Comparison of ENCODE assay signal across 14 cellular contexts in the genomic region with DNA sequence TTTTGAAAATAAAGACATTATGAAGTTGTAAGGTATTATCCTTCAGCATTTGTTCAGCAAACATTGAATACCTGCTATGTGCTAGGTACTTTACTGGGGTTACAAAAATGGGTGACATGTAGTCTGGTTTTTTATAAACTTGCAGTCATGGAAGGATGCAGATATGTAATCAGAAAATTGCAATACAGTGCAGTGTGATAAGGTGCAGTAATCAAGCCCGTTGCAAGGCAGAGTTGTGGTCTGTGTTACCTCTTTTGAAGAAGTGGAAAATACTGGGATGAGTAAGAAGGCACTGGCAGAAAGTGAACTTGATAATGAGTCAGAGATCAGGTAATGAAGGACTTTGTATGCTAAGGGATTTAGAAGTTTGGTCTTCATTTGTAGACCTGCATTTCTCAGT. TPM values are rescaled to one million over a fixed set of nuclear protein-coding genes. Genes with fewer than 3 reads are reported as not detected.
DNase-seq lines count a peak whose midpoint lies in the region; ATAC-seq and TF ChIP-seq lines count a peak whose summit lies in the region.
"Had no signal": no experiment of that assay in that cellular context is flagged by ENCODE, and none has a peak within 500 bp of the region (broad histone marks: within the 10 kb centered on the region; RNA-seq: fewer than 3 reads in every experiment).

No MANE protein-coding gene starts in this region.

- H3K27me3 Mint-ChIP-seq in activated CD4-positive, alpha-beta T cell treated with anti-CD3 and anti-CD28 coated beads, Interleukin-2, amount 10 ng/mL, durations not matched to agents 7 days and 5 days: no peaks in the 10 kb centered on the region
- no peaks in the 10 kb centered on the region for H3K27me3 Mint-ChIP-seq in activated naive CD8-positive, alpha-beta T cell treated with anti-CD3 and anti-CD28 coated beads, Interleukin-2, amount 10 ng/mL, durations not matched to agents 7 days and 5 days
- H3K27me3 Mint-ChIP-seq: brain had no signal

- peaks cover 0 to 8% of the 10 kb centered on the region in 2 donors for H3K36me3 ChIP-seq in body of pancreas (replicated peaks in 1 of 2; ENCODE audit: insufficient read depth in 1 of 2, low read depth in 2 of 2)

- intact Hi-C loops in body of pancreas (cut with DNase I): no loop called here

- peaks cover 31% of the 10 kb centered on the region for H3K4me1 Mint-ChIP-seq in activated CD4-positive, alpha-beta T cell treated with anti-CD3 and anti-CD28 coated beads, Interleukin-2, amount 10 ng/mL, durations not matched to agents 7 days and 5 days
- peaks cover 26% of the 10 kb centered on the region for H3K4me1 Mint-ChIP-seq in activated naive CD8-positive, alpha-beta T cell treated with anti-CD3 and anti-CD28 coated beads, Interleukin-2, amount 10 ng/mL, durations not matched to agents 7 days and 5 days

- TF ChIP-seq POLR2A in body of pancreas (IDR thresholded peaks at IDR 0.05): no peak

- WGBS in body of pancreas, 2 donors: 43 to 54% methylated on average over 1 of the region's 1 CpG

- H3K4me3 ChIP-seq in body of pancreas: no peak overlapping the region
- H3K4me3 ChIP-seq: pancreas, testis had no signal

- H3K27ac ChIP-seq in body of pancreas: no peak overlapping the region
- H3K27ac ChIP-seq: pancreas, testis had no signal

- peak; percentile 59 for DNase-seq in activated CD4-positive, alpha-beta T cell treated with anti-CD3 and anti-CD28 coated beads for 48 hours
- no peak for DNase-seq in activated CD4-positive, alpha-beta T cell treated with anti-CD3 and anti-CD28 coated beads, Interleukin-2, amount 10 ng/mL, durations not matched to agents 7 days and 5 days
- DNase-seq in activated naive CD8-positive, alpha-beta T cell treated with anti-CD3 and anti-CD28 coated beads, Interleukin-2, amount 10 ng/mL, durations not matched to agents 7 days and 5 days: no peak
- DNase-seq in stimulated activated CD4-positive, alpha-beta T cell treated with anti-CD3 and anti-CD28 coated beads, Interleukin-2, amount 100 ng/mL, for 4 hours (ENCODE audit: low read depth): peak; percentile 6
- no peak for DNase-seq in body of pancreas
- DNase-seq: activated CD8-positive, alpha-beta memory T cell treated with anti-CD3 and anti-CD28 coated beads for 24 hours; mesendoderm; NCI-H1092 treated with DMSO at 0.1 percent for 48 hours; pancreas; testis had no signal

- ATAC-seq in HG03342 (IDR thresholded peaks at IDR 0.05; ENCODE audit: unreplicated experiment) (peak; percentile 65), body of pancreas (no peak), HG03159 (IDR thresholded peaks at IDR 0.05; ENCODE audit: unreplicated experiment) (no peak), GM18520 (IDR thresholded peaks at IDR 0.05; ENCODE audit: unreplicated experiment) (no peak)
- peak; percentile 60 for ATAC-seq in activated naive CD8-positive, alpha-beta T cell treated with anti-CD3 and anti-CD28 coated beads, Interleukin-2, amount 10 ng/mL, durations not matched to agents 7 days and 5 days (ENCODE audit: low read depth)
- ATAC-seq: pancreas had no signal

- no peaks in the 10 kb centered on the region for H3K27me3 ChIP-seq in body of pancreas
- H3K27me3 ChIP-seq: pancreas, testis had no signal

- H3K36me3 Mint-ChIP-seq in activated CD4-positive, alpha-beta T cell treated with anti-CD3 and anti-CD28 coated beads, Interleukin-2, amount 10 ng/mL, durations not matched to agents 7 days and 5 days (ENCODE audit: low read depth): peaks cover 42% of the 10 kb centered on the region
- peaks cover 25% of the 10 kb centered on the region for H3K36me3 Mint-ChIP-seq in activated naive CD8-positive, alpha-beta T cell treated with anti-CD3 and anti-CD28 coated beads, Interleukin-2, amount 10 ng/mL, durations not matched to agents 7 days and 5 days

- CTCF ChIA-PET in activated CD4-positive, alpha-beta T cell treated with anti-CD3 and anti-CD28 coated beads, Interleukin-2, amount 10 ng/mL, durations not matched to agents 7 days and 5 days (lab: Charles Lee): no interaction called here

- H3K27ac Mint-ChIP-seq in activated CD4-positive, alpha-beta T cell treated with anti-CD3 and anti-CD28 coated beads, Interleukin-2, amount 10 ng/mL, durations not matched to agents 7 days and 5 days: no peak overlapping the region
- H3K27ac Mint-ChIP-seq in activated naive CD8-positive, alpha-beta T cell treated with anti-CD3 and anti-CD28 coated beads, Interleukin-2, amount 10 ng/mL, durations not matched to agents 7 days and 5 days: no peak overlapping the region
- H3K27ac Mint-ChIP-seq: brain had no signal

- H3K9me3 ChIP-seq in body of pancreas: no peaks in the 10 kb centered on the region
- H3K9me3 ChIP-seq: pancreas, testis had no signal

- H3K9me3 Mint-ChIP-seq in activated CD4-positive, alpha-beta T cell treated with anti-CD3 and anti-CD28 coated beads, Interleukin-2, amount 10 ng/mL, durations not matched to agents 7 days and 5 days: no peaks in the 10 kb centered on the region
- no peaks in the 10 kb centered on the region for H3K9me3 Mint-ChIP-seq in activated naive CD8-positive, alpha-beta T cell treated with anti-CD3 and anti-CD28 coated beads, Interleukin-2, amount 10 ng/mL, durations not matched to agents 7 days and 5 days
- H3K9me3 Mint-ChIP-seq: brain had no signal

- no peaks in the 10 kb centered on the region for H3K4me1 ChIP-seq in body of pancreas

- no peak for TF ChIP-seq CTCF in body of pancreas (IDR thresholded peaks at IDR 0.05)

- POLR2A ChIA-PET in activated CD4-positive, alpha-beta T cell treated with anti-CD3 and anti-CD28 coated beads, Interleukin-2, amount 10 ng/mL, durations not matched to agents 7 days and 5 days (lab: Charles Lee): no interaction called here
- POLR2A ChIA-PET in activated naive CD8-positive, alpha-beta T cell treated with anti-CD3 and anti-CD28 coated beads, Interleukin-2, amount 10 ng/mL, durations not matched to agents 7 days and 5 days (lab: Charles Lee): no interaction called here

- no peak overlapping the region for H3K4me3 Mint-ChIP-seq in activated CD4-positive, alpha-beta T cell treated with anti-CD3 and anti-CD28 coated beads, Interleukin-2, amount 10 ng/mL, durations not matched to agents 7 days and 5 days
- H3K4me3 Mint-ChIP-seq in activated naive CD8-positive, alpha-beta T cell treated with anti-CD3 and anti-CD28 coated beads, Interleukin-2, amount 10 ng/mL, durations not matched to agents 7 days and 5 days: no peak overlapping the region
- H3K4me3 Mint-ChIP-seq: brain had no signal

RNA-seq across cellular contexts. Expression of a gene that starts 8.1 kb away (rescaled TPM):
- total RNA-seq in activated CD4-positive, alpha-beta T cell treated with anti-CD3 and anti-CD28 coated beads, Interleukin-2, amount 10 ng/mL, durations not matched to agents 7 days and 5 days: 100 to 1,000 TPM in 1 of 2 experiments, 10 to 100 TPM in 1; 92.6 to 103 TPM
- total RNA-seq in activated naive CD8-positive, alpha-beta T cell treated with anti-CD3 and anti-CD28 coated beads, Interleukin-2, amount 10 ng/mL, durations not matched to agents 7 days and 5 days: 100 to 1,000 TPM in 1 of 2 experiments, 10 to 100 TPM in 1; 93.5 to 101 TPM
- 10 to 100 TPM; 54.2 to 56.7 TPM for total RNA-seq in body of pancreas

RNA-seq across cellular contexts. Expression of a gene that starts 18.5 kb away (rescaled TPM):
- not detected for total RNA-seq in activated CD4-positive, alpha-beta T cell treated with anti-CD3 and anti-CD28 coated beads, Interleukin-2, amount 10 ng/mL, durations not matched to agents 7 days and 5 days
- not detected for total RNA-seq in activated naive CD8-positive, alpha-beta T cell treated with anti-CD3 and anti-CD28 coated beads, Interleukin-2, amount 10 ng/mL, durations not matched to agents 7 days and 5 days
- not detected for total RNA-seq in body of pancreas

Comparison
In these comparisons a context has a peak if more than half of its experiments do, and no peak if none do; other contexts are left out.
1. DNase-seq: peak in activated CD4-positive, alpha-beta T cell treated with anti-CD3 and anti-CD28 coated beads for 48 hours (single experiment) and stimulated activated CD4-positive, alpha-beta T cell treated with anti-CD3 and anti-CD28 coated beads, Interleukin-2, amount 100 ng/mL, for 4 hours (single experiment); none in activated CD4-positive, alpha-beta T cell treated with anti-CD3 and anti-CD28 coated beads, Interleukin-2, amount 10 ng/mL, durations not matched to agents 7 days and 5 days (single experiment), activated naive CD8-positive, alpha-beta T cell treated with anti-CD3 and anti-CD28 coated beads, Interleukin-2, amount 10 ng/mL, durations not matched to agents 7 days and 5 days (single experiment) and body of pancreas (0 of 4).
2. ATAC-seq: peak in HG03342 (single experiment) and activated naive CD8-positive, alpha-beta T cell treated with anti-CD3 and anti-CD28 coated beads, Interleukin-2, amount 10 ng/mL, durations not matched to agents 7 days and 5 days (single experiment); none in body of pancreas (single experiment), HG03159 (single experiment) and GM18520 (single experiment).